2 cellular contexts compared by ENCODE assay signal in genomic region chr19:7358102-7358597, GRCh38.
TF ChIP-seq lines count a peak whose summit lies in the region.

No MANE protein-coding gene starts in this region.

TF ChIP-seq in GM12878, 131 proteins besides CTCF, POLR2A, EP300 and RAD21:
- TF ChIP-seq E4F1 (IDR thresholded peaks at IDR 0.05; ENCODE audit: borderline replicate concordance, partially characterized antibody) (peak; percentile 21), MTA2 (IDR thresholded peaks at IDR 0.05; ENCODE audit: low read depth) (no peak), TBL1XR1 (IDR thresholded peaks at IDR 0.05; ENCODE audit: low read depth, low read length) (no peak)
TF ChIP-seq in GM12878: peak in this region for 1.

TF ChIP-seq in HEK293T, 16 proteins besides CTCF, POLR2A, EP300 and RAD21:
- no peak for TF ChIP-seq ELF4 (IDR thresholded peaks at IDR 0.05)
- no peak for TF ChIP-seq BHLHE40 (IDR thresholded peaks at IDR 0.05; ENCODE audit: borderline replicate concordance)
- no peak for TF ChIP-seq FOXK2 (IDR thresholded peaks at IDR 0.05)
- TF ChIP-seq PKNOX1 (IDR thresholded peaks at IDR 0.05) = no peak
- TF ChIP-seq TARDBP (IDR thresholded peaks at IDR 0.05) = no peak
- no peak for TF ChIP-seq SUZ12 (IDR thresholded peaks at IDR 0.05)
- no peak for TF ChIP-seq L3MBTL2 (conservative IDR thresholded peaks at IDR 0.05)
- TF ChIP-seq NFRKB (IDR thresholded peaks at IDR 0.05) = no peak
- no peak for TF ChIP-seq ZNF384 (IDR thresholded peaks at IDR 0.05)
- no peak for TF ChIP-seq FOXA1 (IDR thresholded peaks at IDR 0.05)
- no peak for TF ChIP-seq HDGF (IDR thresholded peaks at IDR 0.05; ENCODE audit: borderline replicate concordance)
- TF ChIP-seq LEF1 (IDR thresholded peaks at IDR 0.05; ENCODE audit: borderline replicate concordance) = no peak
- TF ChIP-seq SP1 (IDR thresholded peaks at IDR 0.05) = no peak
- no peak for TF ChIP-seq FOXM1 (IDR thresholded peaks at IDR 0.05; ENCODE audit: borderline replicate concordance)
- TF ChIP-seq CTBP1 (IDR thresholded peaks at IDR 0.05; ENCODE audit: borderline replicate concordance) = no peak
- TF ChIP-seq ARNT (IDR thresholded peaks at IDR 0.05) = no peak
